ENCODE assay signal across 8 cellular contexts in the genomic region with DNA sequence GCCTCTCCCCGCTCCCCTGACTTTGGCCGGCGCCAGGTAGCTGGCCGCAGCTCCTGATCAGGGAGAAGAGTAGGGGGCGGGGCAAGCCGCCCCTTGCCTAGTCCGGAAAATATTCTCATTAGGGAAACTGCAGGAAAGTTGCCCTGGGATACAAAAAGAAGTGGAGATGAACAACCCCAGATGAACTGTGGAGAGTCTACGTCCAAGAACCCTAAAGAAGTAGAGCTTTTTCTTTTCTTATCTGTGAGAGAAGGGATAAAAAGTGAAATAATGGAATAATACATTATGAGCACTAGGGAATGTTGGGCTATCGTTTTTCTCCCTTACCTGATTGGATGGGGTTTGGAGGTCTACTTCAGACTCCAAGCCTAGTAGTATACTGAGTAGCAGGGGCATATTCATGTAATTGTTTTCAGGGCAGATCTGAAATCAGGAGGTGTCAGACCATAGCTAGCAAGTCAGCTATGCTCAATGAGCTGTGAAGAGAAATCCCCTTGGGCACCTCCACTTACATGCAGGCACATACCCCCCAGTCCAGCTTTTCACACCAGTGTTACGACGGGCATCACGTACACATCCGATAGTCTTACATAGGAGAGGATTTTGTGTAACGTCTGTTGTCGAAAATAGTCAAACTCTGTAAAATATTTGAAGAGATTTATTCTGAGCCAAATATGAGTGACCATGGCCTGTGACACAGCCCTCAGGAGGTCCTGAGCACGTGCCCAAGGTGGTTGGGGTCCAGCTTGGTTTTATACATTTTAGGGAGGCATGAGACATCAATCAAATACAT. TPM values are rescaled to one million over a fixed set of nuclear protein-coding genes. Genes with fewer than 3 reads are reported as not detected.
DNase-seq lines count a peak whose midpoint lies in the region; ATAC-seq, FAIRE-seq and TF ChIP-seq lines count a peak whose summit lies in the region.

No MANE protein-coding gene starts in this region.

- H3K9ac ChIP-seq in colonic mucosa (ENCODE audit: low read depth in 2 of 2, low read length in 2 of 2): peak overlapping the region; percentile 62

- POLR2A ChIA-PET in CD8-positive, alpha-beta memory T cell (lab: Charles Lee): interaction anchor here (0.8 to 4.6 kb wide), 5 partner anchors 9 to 86 kb away, joined by 3 to 53 read pairs (median 17); no protein-coding TSS in a partner anchor
- POLR2A ChIA-PET in naive thymus-derived CD8-positive, alpha-beta T cell (lab: Charles Lee): interaction anchor here (2.5 to 4.4 kb wide), 3 partner anchors 18 to 35 kb away, joined by 10 to 35 read pairs (median 10); no protein-coding TSS in a partner anchor

- H3K27me3 Mint-ChIP-seq in CD8-positive, alpha-beta memory T cell: no peaks in the 10 kb centered on the region
- no peaks in the 10 kb centered on the region for H3K27me3 Mint-ChIP-seq in naive thymus-derived CD8-positive, alpha-beta T cell

- peak overlapping the region; percentile 50 for H3K4me3 ChIP-seq in CD8-positive, alpha-beta memory T cell (ENCODE audit: low read length)
- peak overlapping the region; percentile 51 for H3K4me3 ChIP-seq in NB4 (ENCODE audit: low read depth, low read length)
- H3K4me3 ChIP-seq in colonic mucosa: peak overlapping the region; percentile 65

- H3K27ac Mint-ChIP-seq in CD8-positive, alpha-beta memory T cell: peak overlapping the region in 7 of 8 donors; percentile 72 to 96 (median 90)
- peak overlapping the region in 7 of 10 donors; percentile 77 to 91 (median 84) for H3K27ac Mint-ChIP-seq in naive thymus-derived CD8-positive, alpha-beta T cell

- H3K4me1 Mint-ChIP-seq in CD8-positive, alpha-beta memory T cell: peaks cover 7 to 15% (median 10%) of the 10 kb centered on the region in 3 donors
- peaks cover 0 to 15% (median 7%) of the 10 kb centered on the region in 4 donors for H3K4me1 Mint-ChIP-seq in naive thymus-derived CD8-positive, alpha-beta T cell

- FAIRE-seq in GM19239 (lab: Jason Lieb, UNC): peak; percentile 90

- H3K9me3 ChIP-seq in CD8-positive, alpha-beta memory T cell (ENCODE audit: low read length): no peaks in the 10 kb centered on the region
- no peaks in the 10 kb centered on the region for H3K9me3 ChIP-seq in colonic mucosa

- DNase-seq in CD8-positive, alpha-beta memory T cell: no peak
- DNase-seq in GM19239 (ENCODE audit: insufficient read length, low spot score) (peak; percentile 25), NB4 (ENCODE audit: low read depth) (no peak), colonic mucosa (no peak), nucleus accumbens (lab: John Stamatoyannopoulos, UW) (no peak)
- DNase-seq in naive thymus-derived CD8-positive, alpha-beta T cell: no peak

- peak overlapping the region in 6 of 7 donors; percentile 77 to 92 (median 86) for H3K4me3 Mint-ChIP-seq in CD8-positive, alpha-beta memory T cell
- H3K4me3 Mint-ChIP-seq in naive thymus-derived CD8-positive, alpha-beta T cell: peak overlapping the region in 9 of 10 donors; percentile 79 to 87 (median 83)

- no peaks in the 10 kb centered on the region for H3K9me3 Mint-ChIP-seq in CD8-positive, alpha-beta memory T cell
- H3K9me3 Mint-ChIP-seq in naive thymus-derived CD8-positive, alpha-beta T cell: no peaks in the 10 kb centered on the region

- H3K36me3 Mint-ChIP-seq in CD8-positive, alpha-beta memory T cell: peaks cover 3 to 11% (median 8%) of the 10 kb centered on the region in 3 donors
- H3K36me3 Mint-ChIP-seq in naive thymus-derived CD8-positive, alpha-beta T cell: peaks cover 0 to 7% (median 2%) of the 10 kb centered on the region in 3 donors

- CTCF ChIA-PET in CD8-positive, alpha-beta memory T cell (lab: Charles Lee): interaction anchor here (0.7 to 4.6 kb wide), 7 partner anchors 31 to 266 kb away, joined by 3 to 45 read pairs (median 5); no protein-coding TSS in a partner anchor

- H3K4me1 ChIP-seq in CD8-positive, alpha-beta memory T cell (ENCODE audit: insufficient read depth, low read length): peaks cover 12% of the 10 kb centered on the region
- peaks cover 4% of the 10 kb centered on the region for H3K4me1 ChIP-seq in colonic mucosa

- H3K36me3 ChIP-seq in CD8-positive, alpha-beta memory T cell (ENCODE audit: insufficient read depth, low read length): no peaks in the 10 kb centered on the region
- no peaks in the 10 kb centered on the region for H3K36me3 ChIP-seq in colonic mucosa

- no peak for TF ChIP-seq CTCF in NB4 (IDR thresholded peaks at IDR 0.05; ENCODE audit: low read depth, low read length)
- TF ChIP-seq CTCF in colonic mucosa (IDR thresholded peaks at IDR 0.05): no peak

- peak overlapping the region; percentile 98 for H3K27ac ChIP-seq in CD8-positive, alpha-beta memory T cell (ENCODE audit: low read depth, low read length)
- peak overlapping the region; percentile 100 for H3K27ac ChIP-seq in colonic mucosa

- no peaks in the 10 kb centered on the region for H3K27me3 ChIP-seq in CD8-positive, alpha-beta memory T cell (ENCODE audit: insufficient read depth, low read length, poor library complexity, severe bottlenecking)
- H3K27me3 ChIP-seq in colonic mucosa: no peaks in the 10 kb centered on the region

- ATAC-seq in naive thymus-derived CD8-positive, alpha-beta T cell: no peak
- ATAC-seq in HG03521 (IDR thresholded peaks at IDR 0.05; ENCODE audit: unreplicated experiment): no peak
- no peak for ATAC-seq in HG03095 (IDR thresholded peaks at IDR 0.05; ENCODE audit: unreplicated experiment)

- intact Hi-C loops in colonic mucosa (cut with DNase I): loop anchor here (10.0 kb wide), 1 partner anchor 261 kb away; no protein-coding TSS in a partner anchor

- TF ChIP-seq POLR2A in NB4 (IDR thresholded peaks at IDR 0.05; ENCODE audit: extremely low read depth, insufficient read length): no peak

RNA-seq across cellular contexts. Expression of a gene that starts 1.7 kb away (rescaled TPM):
- 10 to 100 TPM; 23.7 to 25.4 TPM for total RNA-seq in CD8-positive, alpha-beta memory T cell
- 8.0 TPM for polyA plus RNA-seq in CD8-positive, alpha-beta memory T cell
- 1 to 10 TPM; 2.8 to 8.1 TPM for total RNA-seq in colonic mucosa
- 1 to 10 TPM; 2.7 to 4.2 TPM for total RNA-seq in naive thymus-derived CD8-positive, alpha-beta T cell
- 1 to 10 TPM; 1.4 to 4.4 (median 2.5) TPM for polyA plus RNA-seq in naive thymus-derived CD8-positive, alpha-beta T cell
